In genomic region chr7:30028749-30029635, GRCh38 we compare ENCODE assay signal across 8 cellular contexts. TPM values are rescaled to one million over a fixed set of nuclear protein-coding genes. Genes with fewer than 3 reads are reported as not detected.
A peak's percentile ranks its signal among the peaks of the same experiment; 100 is the strongest.
DNase-seq lines count a peak whose midpoint lies in the region; ATAC-seq, FAIRE-seq and TF ChIP-seq lines count a peak whose summit lies in the region.

No MANE protein-coding gene starts in this region.

- ATAC-seq in GM19328 (IDR thresholded peaks at IDR 0.05; ENCODE audit: unreplicated experiment): peak; percentile 13
- peak; percentile 12 for ATAC-seq in HG03280 (IDR thresholded peaks at IDR 0.05; ENCODE audit: unreplicated experiment)
- peak; percentile 64 for ATAC-seq in HepG2

- POLR2A ChIA-PET in HepG2 (lab: Yijun Ruan, JAX): interaction anchor here (0.8 to 2.3 kb wide), 6 partner anchors 11 to 44 kb away, joined by 3 to 10 read pairs (median 5); partner anchors contain the start of gene SCRN1

- H3K27me3 ChIP-seq in HepG2 (ENCODE audit: control insufficient read depth in 1 of 2, insufficient read depth in 2 of 2, low read length in 2 of 2) (no peaks in the 10 kb centered on the region; a peak in 1 of 5 replicates), stomach (no peaks in the 10 kb centered on the region)

- DNase-seq in DMS53 (lab: John Stamatoyannopoulos, UW) (peak; percentile 76), SK-MEL-5 (ENCODE audit: low read depth, low spot score) (peak; percentile 44), choroid plexus epithelial cell (ENCODE audit: low read depth) (peak; percentile 36), HepG2 (ENCODE audit: low spot score) (peak; percentile 71), stomach (no peak), SKM-1 treated with dmso at 0.1 percent for 144 hours (lab: John Stamatoyannopoulos, UW; ENCODE audit: unreplicated experiment) (no peak)

- TF ChIP-seq EP300 in HepG2 (IDR thresholded peaks at IDR 0.05; ENCODE audit: low read depth in 2 of 2, low read length in 2 of 2) (no peak), HepG2 (CRISPR knock-in tag; IDR thresholded peaks at IDR 0.05; ENCODE audit: borderline replicate concordance) (no peak), stomach (IDR thresholded peaks at IDR 0.05) (no peak)

- H4K20me1 ChIP-seq in HepG2 (ENCODE audit: insufficient read depth, low read length): peaks cover 22% of the 10 kb centered on the region

- H3K79me2 ChIP-seq in HepG2 (ENCODE audit: insufficient read depth, low read length): peaks cover 73% of the 10 kb centered on the region

- in situ Hi-C loops in SK-MEL-5 (cut with HindIII; ENCODE audit: low pct_unique_long_range_greater_than_20kb, low sequenced_read_pairs): no loop called here
- in situ Hi-C loops in HepG2 (cut with HindIII; ENCODE audit: extremely low pct_ligation_motif_present, low pct_unique_long_range_greater_than_20kb): loop anchor here (5.0 kb wide), 1 partner anchor 42 kb away; the partner anchor contains the start of gene SCRN1

- TF ChIP-seq POLR2A in HepG2 (IDR thresholded peaks at IDR 0.05; ENCODE audit: insufficient read depth in 1 of 2, low read depth in 2 of 2, low read length in 2 of 2) (peak in 1 of 2 experiments; percentile 50; a peak in 2 of 4 replicates), stomach (IDR thresholded peaks at IDR 0.05) (no peak)

- peaks cover 51% of the 10 kb centered on the region for H3K4me1 ChIP-seq in HepG2 (ENCODE audit: insufficient read depth, low read length)
- H3K4me1 ChIP-seq in stomach: peaks cover 20 to 69% (median 54%) of the 10 kb centered on the region in 4 donors

- WGBS in HepG2 (ENCODE audit: low lambda C conversion rate): under 1% methylated on average over 7 of the region's 42 CpGs
- 0 to 1% (median 0%) methylated on average over 17 to 42 of the region's 42 CpGs for WGBS in stomach, 5 donors

- no TSS peak for BruUV-seq in HepG2 (replicated peaks; lab: Mats Ljungman, UMichigan)

- H2AFZ ChIP-seq in HepG2 (ENCODE audit: low read length): no peak overlapping the region

- peak; percentile 73 for FAIRE-seq in HepG2 (lab: Jason Lieb, UNC)

- CTCF ChIA-PET in HepG2 (lab: Yijun Ruan, JAX; ENCODE audit: low intra/inter-chr PET ratio, low total read pairs): no interaction called here

- H3K9ac ChIP-seq in HepG2 (ENCODE audit: insufficient read depth, low read depth, low read length): peak overlapping the region; percentile 82

- peak overlapping the region; percentile 91 for H3K4me2 ChIP-seq in HepG2 (ENCODE audit: low read depth, low read length)

- TF ChIP-seq RAD21 in HepG2 (CRISPR knock-in tag; IDR thresholded peaks at IDR 0.05): no peak

- intact Hi-C loops in HepG2 (cut with micrococcal nuclease; ENCODE audit: unreplicated experiment) (loop anchor here (1.0 to 2.0 kb wide), 2 partner anchors 34 to 41 kb away; no protein-coding TSS in a partner anchor), stomach (cut with DNase I; ENCODE audit: low total_unique reads) (no loop called here)

- TF ChIP-seq CTCF in choroid plexus epithelial cell (conservative IDR thresholded peaks at IDR 0.05; ENCODE audit: low read depth, low read length): peak; percentile 13
- no peak for TF ChIP-seq CTCF in HepG2 (CRISPR knock-in tag; IDR thresholded peaks at IDR 0.05)
- no peak for TF ChIP-seq CTCF in stomach (IDR thresholded peaks at IDR 0.05)

- H3K36me3 ChIP-seq in HepG2 (replicated peaks in 1 of 2; ENCODE audit: control insufficient read depth in 1 of 2, insufficient read depth in 2 of 2, low read length in 2 of 2) (no peaks in the 10 kb centered on the region), stomach (no peaks in the 10 kb centered on the region)

- H3K27ac ChIP-seq in HepG2 (ENCODE audit: extremely low read length, insufficient read depth, low read length) (peak overlapping the region; percentile 89), stomach (peak overlapping the region; percentile 89 to 94 (median 94))

- no peaks in the 10 kb centered on the region for H3K9me3 ChIP-seq in HepG2 (ENCODE audit: low read length)
- H3K9me3 ChIP-seq in stomach: no peaks in the 10 kb centered on the region

- peak overlapping the region; percentile 81 for H3K4me3 ChIP-seq in choroid plexus epithelial cell (ENCODE audit: low read depth, low read length)
- peak overlapping the region; percentile 82 to 96 (median 95) for H3K4me3 ChIP-seq in HepG2 (replicated peaks in 1 of 3; ENCODE audit: insufficient read depth in 1 of 3, low read depth in 2 of 3, low read length in 3 of 3)
- peak overlapping the region; percentile 74 to 98 (median 94) for H3K4me3 ChIP-seq in stomach

RNA-seq across cellular contexts. Expression of gene PLEKHA8, which starts 0.8 kb away (rescaled TPM):
- total RNA-seq in SK-MEL-5 (2014; rRNA removed; shearing (Covaris generic)): 18.6 and 20.6 TPM in 2 replicates
- 10.8 and 14.2 TPM in 2 replicates for polyA plus RNA-seq in SK-MEL-5 (2015; cell fraction: cytosol; rRNA removed)
- polyA plus RNA-seq in SK-MEL-5 (2015; cell fraction: nucleus; rRNA removed): 24.0 and 26.1 TPM in 2 replicates
- total RNA-seq in HepG2 (2016; rRNA removed; fragmentation: Illumina TruSeq; extraction: Trizol): 26.4 and 32.5 TPM in 2 replicates
- total RNA-seq in HepG2 (2016; cell fraction: cytosol; rRNA removed; fragmentation: Illumina TruSeq; extraction: Trizol; ENCODE audit: low read depth): 9.2 and 11.0 TPM in 2 replicates
- 22.6 and 30.8 TPM in 2 replicates for total RNA-seq in HepG2 (2016; cell fraction: insoluble cytoplasmic fraction; rRNA removed; fragmentation: Illumina TruSeq; extraction: Trizol)
- 20.5 and 24.2 TPM in 2 replicates for total RNA-seq in HepG2 (2016; cell fraction: membrane; rRNA removed; fragmentation: Illumina TruSeq; extraction: Trizol)
- 29.3 and 30.9 TPM in 2 replicates for total RNA-seq in HepG2 (2016; cell fraction: nucleus; rRNA removed; fragmentation: Illumina TruSeq; extraction: Trizol)
- 11.1 and 12.5 TPM in 2 replicates for polyA plus RNA-seq in HepG2 (2011; rRNA removed)
- polyA plus RNA-seq in HepG2 (2011; cell fraction: cytosol; rRNA removed): 4.8 and 7.6 TPM in 2 replicates
- polyA plus RNA-seq in HepG2 (2011; cell fraction: nucleus; rRNA removed): 14.1 and 14.5 TPM in 2 replicates
- 12.0 and 14.3 TPM in 2 replicates for polyA plus RNA-seq in HepG2 (2012)
- polyA plus RNA-seq in HepG2 (2016; cell fraction: cytosol; fragmentation: Illumina TruSeq; extraction: Trizol; ENCODE audit: low read depth): 4.6 and 5.2 TPM in 2 replicates
- 20.6 and 20.9 TPM in 2 replicates for polyA plus RNA-seq in HepG2 (2016; cell fraction: insoluble cytoplasmic fraction; fragmentation: Illumina TruSeq; extraction: Trizol; ENCODE audit: low read depth)
- 10.8 and 11.4 TPM in 2 replicates for polyA plus RNA-seq in HepG2 (2016; cell fraction: membrane; fragmentation: Illumina TruSeq; extraction: Trizol; ENCODE audit: low read depth)
- polyA plus RNA-seq in HepG2 (2016; cell fraction: nucleus; fragmentation: Illumina TruSeq; extraction: Trizol; ENCODE audit: insufficient read depth, low read depth): 18.0 and 18.2 TPM in 2 replicates
- polyA minus RNA-seq in HepG2 (2011; rRNA and poly(A)+ RNA removed; ENCODE audit: low replicate concordance): 4.2 and 13.4 TPM in 2 replicates
- 10.9 and 14.0 TPM in 2 replicates for polyA minus RNA-seq in HepG2 (2011; cell fraction: cytosol; rRNA and poly(A)+ RNA removed)
- 51.5 and 54.2 TPM in 2 replicates for polyA minus RNA-seq in HepG2 (2011; cell fraction: nucleus; rRNA and poly(A)+ RNA removed)
- total RNA-seq in stomach: 10 to 100 TPM in 2 of 5 donors, 1 to 10 TPM in 3; 4.9 to 18.5 (median 8.5) TPM
- 1 to 10 TPM; 2.2 to 3.0 (median 2.9) TPM for polyA plus RNA-seq in stomach

RNA-seq across cellular contexts. Expression of gene FKBP14, which starts 2.5 kb away (rescaled TPM):
- 42.9 and 43.3 TPM in 2 replicates for total RNA-seq in SK-MEL-5 (2014; rRNA removed; shearing (Covaris generic))
- 31.0 and 34.5 TPM in 2 replicates for polyA plus RNA-seq in SK-MEL-5 (2015; cell fraction: cytosol; rRNA removed)
- polyA plus RNA-seq in SK-MEL-5 (2015; cell fraction: nucleus; rRNA removed): 26.9 and 38.9 TPM in 2 replicates
- total RNA-seq in HepG2 (2016; rRNA removed; fragmentation: Illumina TruSeq; extraction: Trizol) (20.2 and 32.3 TPM in 2 replicates), stomach (10 to 100 TPM in 3 of 5 donors, 1 to 10 TPM in 1, under 1 TPM in 1; 0.29 to 45.2 (median 11.1) TPM)
- 1.4 and 2.1 TPM in 2 replicates for total RNA-seq in HepG2 (2016; cell fraction: cytosol; rRNA removed; fragmentation: Illumina TruSeq; extraction: Trizol; ENCODE audit: low read depth)
- 24.8 and 33.7 TPM in 2 replicates for total RNA-seq in HepG2 (2016; cell fraction: insoluble cytoplasmic fraction; rRNA removed; fragmentation: Illumina TruSeq; extraction: Trizol)
- total RNA-seq in HepG2 (2016; cell fraction: membrane; rRNA removed; fragmentation: Illumina TruSeq; extraction: Trizol): 6.5 and 7.2 TPM in 2 replicates
- total RNA-seq in HepG2 (2016; cell fraction: nucleus; rRNA removed; fragmentation: Illumina TruSeq; extraction: Trizol): 42.5 and 43.1 TPM in 2 replicates
- polyA plus RNA-seq in HepG2 (2011; rRNA removed) (14.2 and 20.0 TPM in 2 replicates), stomach (1 to 10 TPM; 1.4 to 3.2 (median 2.6) TPM)
- polyA plus RNA-seq in HepG2 (2011; cell fraction: cytosol; rRNA removed): 9.5 and 13.3 TPM in 2 replicates
- polyA plus RNA-seq in HepG2 (2011; cell fraction: nucleus; rRNA removed): 3.2 and 4.0 TPM in 2 replicates
- 16.2 and 17.4 TPM in 2 replicates for polyA plus RNA-seq in HepG2 (2012)
- polyA plus RNA-seq in HepG2 (2016; cell fraction: cytosol; fragmentation: Illumina TruSeq; extraction: Trizol; ENCODE audit: low read depth): 0.87 and 1.7 TPM in 2 replicates
- 14.3 and 18.2 TPM in 2 replicates for polyA plus RNA-seq in HepG2 (2016; cell fraction: insoluble cytoplasmic fraction; fragmentation: Illumina TruSeq; extraction: Trizol; ENCODE audit: low read depth)
- 3.0 and 3.7 TPM in 2 replicates for polyA plus RNA-seq in HepG2 (2016; cell fraction: membrane; fragmentation: Illumina TruSeq; extraction: Trizol; ENCODE audit: low read depth)
- polyA plus RNA-seq in HepG2 (2016; cell fraction: nucleus; fragmentation: Illumina TruSeq; extraction: Trizol; ENCODE audit: insufficient read depth, low read depth): 40.4 and 40.5 TPM in 2 replicates
- polyA minus RNA-seq in HepG2 (2011; rRNA and poly(A)+ RNA removed; ENCODE audit: low replicate concordance): 5.7 and 13.0 TPM in 2 replicates
- polyA minus RNA-seq in HepG2 (2011; cell fraction: cytosol; rRNA and poly(A)+ RNA removed): 12.8 TPM in 2 replicates
- polyA minus RNA-seq in HepG2 (2011; cell fraction: nucleus; rRNA and poly(A)+ RNA removed): 17.7 and 17.8 TPM in 2 replicates

RNA-seq across cellular contexts. Expression of gene SCRN1, which starts 39.4 kb away (rescaled TPM):
- total RNA-seq in SK-MEL-5 (2014; rRNA removed; shearing (Covaris generic)): 62.1 and 64.5 TPM in 2 replicates
- polyA plus RNA-seq in SK-MEL-5 (2015; cell fraction: cytosol; rRNA removed): 45.4 and 64.6 TPM in 2 replicates
- 33.1 and 36.9 TPM in 2 replicates for polyA plus RNA-seq in SK-MEL-5 (2015; cell fraction: nucleus; rRNA removed)
- 49.8 and 74.4 TPM in 2 replicates for total RNA-seq in HepG2 (2016; rRNA removed; fragmentation: Illumina TruSeq; extraction: Trizol)
- 4.9 and 6.1 TPM in 2 replicates for total RNA-seq in HepG2 (2016; cell fraction: cytosol; rRNA removed; fragmentation: Illumina TruSeq; extraction: Trizol; ENCODE audit: low read depth)
- 49.7 and 72.4 TPM in 2 replicates for total RNA-seq in HepG2 (2016; cell fraction: insoluble cytoplasmic fraction; rRNA removed; fragmentation: Illumina TruSeq; extraction: Trizol)
- total RNA-seq in HepG2 (2016; cell fraction: membrane; rRNA removed; fragmentation: Illumina TruSeq; extraction: Trizol): 19.2 and 21.8 TPM in 2 replicates
- total RNA-seq in HepG2 (2016; cell fraction: nucleus; rRNA removed; fragmentation: Illumina TruSeq; extraction: Trizol): 30.8 and 34.7 TPM in 2 replicates
- polyA plus RNA-seq in HepG2 (2011; rRNA removed): 43.2 and 45.5 TPM in 2 replicates
- polyA plus RNA-seq in HepG2 (2011; cell fraction: cytosol; rRNA removed): 34.6 and 50.4 TPM in 2 replicates
- 29.6 and 33.8 TPM in 2 replicates for polyA plus RNA-seq in HepG2 (2011; cell fraction: nucleus; rRNA removed)
- 54.8 and 60.8 TPM in 2 replicates for polyA plus RNA-seq in HepG2 (2012)
- 2.6 and 2.8 TPM in 2 replicates for polyA plus RNA-seq in HepG2 (2016; cell fraction: cytosol; fragmentation: Illumina TruSeq; extraction: Trizol; ENCODE audit: low read depth)
- 50.7 and 51.5 TPM in 2 replicates for polyA plus RNA-seq in HepG2 (2016; cell fraction: insoluble cytoplasmic fraction; fragmentation: Illumina TruSeq; extraction: Trizol; ENCODE audit: low read depth)
- polyA plus RNA-seq in HepG2 (2016; cell fraction: membrane; fragmentation: Illumina TruSeq; extraction: Trizol; ENCODE audit: low read depth): 6.7 and 7.7 TPM in 2 replicates
- polyA plus RNA-seq in HepG2 (2016; cell fraction: nucleus; fragmentation: Illumina TruSeq; extraction: Trizol; ENCODE audit: insufficient read depth, low read depth): 29.8 and 32.4 TPM in 2 replicates
- 7.8 and 87.3 TPM in 2 replicates for polyA minus RNA-seq in HepG2 (2011; rRNA and poly(A)+ RNA removed; ENCODE audit: low replicate concordance)
- 58.2 and 64.4 TPM in 2 replicates for polyA minus RNA-seq in HepG2 (2011; cell fraction: cytosol; rRNA and poly(A)+ RNA removed)
- polyA minus RNA-seq in HepG2 (2011; cell fraction: nucleus; rRNA and poly(A)+ RNA removed): 31.7 and 46.6 TPM in 2 replicates
- total RNA-seq in stomach: 10 to 100 TPM in 4 of 5 donors, under 1 TPM in 1; 0.87 to 57.2 (median 37.1) TPM
- 10 to 100 TPM; 11.7 to 16.8 (median 14.5) TPM for polyA plus RNA-seq in stomach

Comparison
In these comparisons a context has a peak if more than half of its experiments do, and no peak if none do; other contexts are left out.
1. DNase-seq: peak in DMS53 (single experiment), SK-MEL-5 (single experiment), choroid plexus epithelial cell (single experiment) and HepG2 (single experiment); none in stomach (single experiment) and SKM-1 treated with dmso at 0.1 percent for 144 hours (single experiment).
2. ATAC-seq: peak in every context shown above with its lines; median percentile 64 in HepG2; 13 in GM19328; 12 in HG03280.
3. Peak in every context shown above with its lines, with median percentiles within 50 percentile points of each other: H3K4me3 ChIP-seq.